Comparison of ENCODE assay signal across 7 cellular contexts in the genomic region with DNA sequence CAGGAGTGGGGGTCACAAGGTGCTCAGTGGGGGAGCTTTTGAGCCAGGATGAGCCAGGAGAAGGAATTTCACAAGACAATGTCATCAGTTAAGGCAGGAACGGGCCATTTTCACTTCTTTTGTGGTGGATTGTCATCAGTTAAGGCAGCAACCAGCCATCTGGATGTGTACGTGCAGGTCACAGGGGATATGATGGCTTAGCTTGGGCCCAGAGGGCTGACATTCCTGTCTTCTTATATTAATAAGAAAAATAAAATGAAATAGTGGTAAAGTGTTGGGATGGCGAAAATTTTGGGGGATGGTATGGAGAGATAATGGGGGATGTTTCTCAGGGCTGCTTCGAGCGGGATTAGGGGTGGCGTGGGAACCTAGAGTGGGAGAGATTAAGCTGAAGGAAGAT. TPM values are rescaled to one million over a fixed set of nuclear protein-coding genes. Genes with fewer than 3 reads are reported as not detected.
"Had no signal": no experiment of that assay in that cellular context is flagged by ENCODE, and none has a peak within 500 bp of the region (broad histone marks: within the 10 kb centered on the region; RNA-seq: fewer than 3 reads in every experiment).

No MANE protein-coding gene starts in this region.

RNA-seq across cellular contexts. Expression of a gene that starts 37.8 kb away (rescaled TPM):
- total RNA-seq: LHCN-M2, MCF 10A, NCI-H460, PC-3, Right ventricle myocardium superior, SJSA1 had no signal
- polyA plus RNA-seq: SK-N-SH had no signal
